5 cellular contexts compared by ENCODE assay signal in genomic region chrX:124299323-124299722, GRCh38. TPM values are rescaled to one million over a fixed set of nuclear protein-coding genes. Genes with fewer than 3 reads are reported as not detected.
"Had no signal": no experiment of that assay in that cellular context is flagged by ENCODE, and none has a peak within 500 bp of the region (broad histone marks: within the 10 kb centered on the region; RNA-seq: fewer than 3 reads in every experiment).

No MANE protein-coding gene starts in this region.

RNA-seq across cellular contexts. Expression of gene TEX13D, which starts 33.1 kb away (rescaled TPM):
- total RNA-seq: HepG2, HT-29, IMR-90 had no signal
- polyA plus RNA-seq: HepG2, IgD-negative memory B cell, IMR-90 had no signal

RNA-seq across cellular contexts. Expression of gene SH2D1A, which starts 47.0 kb away (rescaled TPM):
- total RNA-seq: HepG2, HT-29, HT1080, IMR-90 had no signal
- polyA plus RNA-seq: HepG2, IMR-90 had no signal
